ENCODE assay signal across 1 cellular context in the genomic region with DNA sequence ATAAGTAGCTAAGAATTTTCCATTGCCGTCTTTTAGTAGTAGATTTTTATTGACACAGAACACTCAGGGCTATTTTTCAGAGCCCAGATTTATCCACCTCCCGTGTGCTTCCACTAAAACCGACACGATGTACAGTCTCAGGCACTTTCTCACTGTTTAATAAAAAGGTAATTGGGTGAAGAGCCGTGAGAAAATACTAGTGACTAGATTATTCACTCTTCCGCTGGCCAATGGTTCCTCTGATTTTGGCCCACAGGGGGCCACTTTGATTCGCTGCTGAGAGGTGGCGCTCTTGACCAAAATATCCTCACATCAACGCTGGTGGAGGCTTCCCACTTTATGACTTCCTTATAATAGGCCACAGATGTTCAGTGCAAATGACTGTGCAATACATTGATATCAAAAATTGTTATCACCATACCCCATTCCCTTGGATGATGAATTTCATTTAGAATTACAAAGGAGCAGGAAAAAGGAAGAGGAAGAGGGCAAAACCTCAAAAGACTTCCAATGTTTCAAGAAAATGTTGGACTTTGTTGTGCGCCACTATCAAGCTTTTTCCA.
A peak's percentile ranks its signal among the peaks of the same experiment; 100 is the strongest.
TF ChIP-seq lines count a peak whose summit lies in the region.

No MANE protein-coding gene starts in this region.

TF ChIP-seq in HEK293, 187 proteins besides CTCF, POLR2A, EP300 and RAD21 (continued from another document):
- TF ChIP-seq ZSCAN5A (tag by site-specific recombination; IDR thresholded peaks at IDR 0.05), result no peak
- 0 out of 2 replicates have a peak, but pooled peaks have one; percentile 28 for TF ChIP-seq TRIM28 (IDR thresholded peaks at IDR 0.05; ENCODE audit: borderline replicate concordance, low read length)
- 0 out of 2 replicates have a peak, but pooled peaks have one; percentile 15 for TF ChIP-seq ZNF146 (tag by site-specific recombination; IDR thresholded peaks at IDR 0.05)
- peak; percentile 37; the same call in 1 of the 2 replicates for TF ChIP-seq SP7 (tag by site-specific recombination; IDR thresholded peaks at IDR 0.05)
- TF ChIP-seq, protein P1, sequence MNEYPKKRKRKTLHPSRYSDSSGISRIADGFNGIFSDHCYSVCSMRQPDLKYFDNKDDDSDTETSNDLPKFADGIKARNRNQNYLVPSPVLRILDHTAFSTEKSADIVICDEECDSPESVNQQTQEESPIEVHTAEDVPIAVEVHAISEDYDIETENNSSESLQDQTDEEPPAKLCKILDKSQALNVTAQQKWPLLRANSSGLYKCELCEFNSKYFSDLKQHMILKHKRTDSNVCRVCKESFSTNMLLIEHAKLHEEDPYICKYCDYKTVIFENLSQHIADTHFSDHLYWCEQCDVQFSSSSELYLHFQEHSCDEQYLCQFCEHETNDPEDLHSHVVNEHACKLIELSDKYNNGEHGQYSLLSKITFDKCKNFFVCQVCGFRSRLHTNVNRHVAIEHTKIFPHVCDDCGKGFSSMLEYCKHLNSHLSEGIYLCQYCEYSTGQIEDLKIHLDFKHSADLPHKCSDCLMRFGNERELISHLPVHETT (tag by site-specific recombination; IDR thresholded peaks at IDR 0.05), result 0 out of 2 replicates have a peak, but pooled peaks have one; percentile 37
- TF ChIP-seq ZNF335 (tag by site-specific recombination; conservative IDR thresholded peaks at IDR 0.05), result peak; percentile 28; the same call in 1 of the 2 replicates
- no peak for TF ChIP-seq ZNF830 (tag by site-specific recombination; IDR thresholded peaks at IDR 0.05; ENCODE audit: low read depth)
- no peak for TF ChIP-seq ZNF561 (tag by site-specific recombination; IDR thresholded peaks at IDR 0.05; ENCODE audit: borderline replicate concordance)
- TF ChIP-seq ZNF202 (tag by site-specific recombination; IDR thresholded peaks at IDR 0.05; ENCODE audit: borderline replicate concordance), result no peak
- TF ChIP-seq ZNF2 (tag by site-specific recombination; IDR thresholded peaks at IDR 0.05), result peak; percentile 68; the same call in 1 of the 2 replicates
